In the genomic region with DNA sequence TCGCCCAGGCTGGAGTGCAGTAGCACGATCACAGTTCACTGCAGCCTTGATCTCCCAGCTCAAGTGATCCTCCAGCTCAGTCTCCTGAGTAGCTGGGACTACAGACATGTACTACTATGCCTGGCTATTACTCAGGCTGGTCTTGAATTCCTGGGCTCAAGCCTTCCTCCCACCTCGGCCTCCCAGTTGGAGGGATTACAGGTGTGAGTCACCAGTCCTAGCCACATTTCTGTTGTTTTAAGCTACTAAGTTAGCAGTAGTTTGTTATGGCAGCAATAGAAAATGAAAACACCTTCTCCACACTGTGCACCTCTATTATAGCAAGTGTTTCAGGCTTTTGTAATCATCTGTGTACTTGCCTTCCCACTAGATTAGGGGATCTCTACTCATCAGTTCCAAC, we compare ENCODE assay signal across 21 cellular contexts.
DNase-seq lines count a peak whose midpoint lies in the region; TF ChIP-seq lines count a peak whose summit lies in the region.
"Had no signal": no experiment of that assay in that cellular context is flagged by ENCODE, and none has a peak within 500 bp of the region (broad histone marks: within the 10 kb centered on the region; RNA-seq: fewer than 3 reads in every experiment).

No MANE protein-coding gene starts in this region.

- TF ChIP-seq CTCF in mammary epithelial cell (conservative IDR thresholded peaks at IDR 0.05 in 1 of 2, IDR thresholded peaks at IDR 0.05 in 1 of 2; ENCODE audit: extremely low read depth in 1 of 2, insufficient read depth in 1 of 2, low read depth in 1 of 2, low read length in 2 of 2) (no peak), left ventricle myocardium inferior (IDR thresholded peaks at IDR 0.05; ENCODE audit: borderline replicate concordance) (no peak)

- H3K9me3 ChIP-seq in mammary epithelial cell (replicated peaks; ENCODE audit: insufficient read depth, low read length), result no peaks in the 10 kb centered on the region
- peaks cover 5% of the 10 kb centered on the region for H3K9me3 ChIP-seq in left ventricle myocardium inferior (replicated peaks)
- H3K9me3 ChIP-seq: adrenal gland had no signal

- H3K4me1 Mint-ChIP-seq in activated naive CD4-positive, alpha-beta T cell treated with anti-CD3 and anti-CD28 coated beads, Interleukin-2, amount 10 ng/mL, durations not matched to agents 7 days and 5 days, result no peaks in the 10 kb centered on the region
- H3K4me1 Mint-ChIP-seq: naive thymus-derived CD4-positive, alpha-beta T cell had no signal

- H3K27me3 Mint-ChIP-seq in activated naive CD4-positive, alpha-beta T cell treated with anti-CD3 and anti-CD28 coated beads, Interleukin-2, amount 10 ng/mL, durations not matched to agents 7 days and 5 days, result no peaks in the 10 kb centered on the region
- H3K27me3 Mint-ChIP-seq: naive thymus-derived CD4-positive, alpha-beta T cell had no signal

- H3K27ac ChIP-seq in mammary epithelial cell (ENCODE audit: insufficient read depth, low read depth, low read length) (no peak overlapping the region), left ventricle myocardium inferior (replicated peaks) (no peak overlapping the region)
- H3K27ac ChIP-seq: adrenal gland, HL-60, KMS-11, skin epidermis, WERI-Rb-1 had no signal

- intact Hi-C loops in mammary epithelial cell (cut with micrococcal nuclease) (no loop called here), left ventricle myocardium inferior (cut with micrococcal nuclease) (no loop called here)

- no peak overlapping the region for H3K9ac ChIP-seq in mammary epithelial cell (ENCODE audit: insufficient read depth, low read length)
- H3K9ac ChIP-seq: KMS-11 had no signal

- no TSS peak for BruUV-seq in mammary epithelial cell (replicated peaks; lab: Mats Ljungman, UMichigan)

- H3K9me3 Mint-ChIP-seq in activated naive CD4-positive, alpha-beta T cell treated with anti-CD3 and anti-CD28 coated beads, Interleukin-2, amount 10 ng/mL, durations not matched to agents 7 days and 5 days, result no peaks in the 10 kb centered on the region
- H3K9me3 Mint-ChIP-seq: activated T-helper 1 cell treated with anti-CD3 and anti-CD28 coated beads, Interleukin-12 subunit alpha, Interleukin-12 subunit beta, Interleukin-2, Interleukin-4 antibody, amounts not matched to agents 30 ng/mL and 10 ng/mL and 1 ng/mL, durations not matched to agents 14 hours and 24 hours and 36 hours had no signal

- no peaks in the 10 kb centered on the region for H3K36me3 ChIP-seq in mammary epithelial cell (ENCODE audit: insufficient read depth, low read length)
- H3K36me3 ChIP-seq in left ventricle myocardium inferior, result no peaks in the 10 kb centered on the region
- H3K36me3 ChIP-seq: adrenal gland, WERI-Rb-1 had no signal

- no peak overlapping the region for H3K4me3 Mint-ChIP-seq in activated naive CD4-positive, alpha-beta T cell treated with anti-CD3 and anti-CD28 coated beads, Interleukin-2, amount 10 ng/mL, durations not matched to agents 7 days and 5 days
- H3K4me3 Mint-ChIP-seq: activated T-helper 1 cell treated with anti-CD3 and anti-CD28 coated beads, Interleukin-12 subunit alpha, Interleukin-12 subunit beta, Interleukin-2, Interleukin-4 antibody, amounts not matched to agents 30 ng/mL and 10 ng/mL and 1 ng/mL, durations not matched to agents 14 hours and 24 hours and 36 hours; naive thymus-derived CD4-positive, alpha-beta T cell had no signal

- H3K36me3 Mint-ChIP-seq in activated naive CD4-positive, alpha-beta T cell treated with anti-CD3 and anti-CD28 coated beads, Interleukin-2, amount 10 ng/mL, durations not matched to agents 7 days and 5 days, result no peaks in the 10 kb centered on the region
- H3K36me3 Mint-ChIP-seq: naive thymus-derived CD4-positive, alpha-beta T cell had no signal

- CTCF ChIA-PET in mammary epithelial cell (lab: Charles Lee; ENCODE audit: low non-redundant PET), result no interaction called here
- CTCF ChIA-PET in activated naive CD4-positive, alpha-beta T cell treated with anti-CD3 and anti-CD28 coated beads, Interleukin-2, amount 10 ng/mL, durations not matched to agents 7 days and 5 days (lab: Charles Lee), result no interaction called here

- H3K79me2 ChIP-seq in mammary epithelial cell (ENCODE audit: insufficient read depth, low read length), result no peaks in the 10 kb centered on the region

- DNase-seq in ELR (ENCODE audit: low read depth) (peak; percentile 91), M059J (ENCODE audit: low read depth) (peak; percentile 98), mammary epithelial cell (peak; percentile 87), kidney glomerular epithelial cell (lab: John Stamatoyannopoulos, UW) (peak; percentile 43), HuH-7 (ENCODE audit: low spot score) (no peak), left ventricle myocardium inferior (no peak)
- no peak for DNase-seq in activated naive CD4-positive, alpha-beta T cell treated with anti-CD3 and anti-CD28 coated beads, Interleukin-2, amount 10 ng/mL, durations not matched to agents 7 days and 5 days
- no peak for DNase-seq in effector CD4-positive, alpha-beta T cell
- DNase-seq: activated CD8-positive, alpha-beta memory T cell treated with anti-CD3 and anti-CD28 coated beads for 24 hours; adrenal gland; GDM1; naive thymus-derived CD4-positive, alpha-beta T cell; NCI-H2171; stimulated activated CD4-positive, alpha-beta T cell treated with anti-CD3 and anti-CD28 coated beads, Interleukin-4, amount 100 ng/mL, for 4 hours; stimulated activated CD8-positive, alpha-beta memory T cell treated with anti-CD3 and anti-CD28 coated beads, Interleukin-4, amount 100 ng/mL, for 48 hours had no signal

- no peak overlapping the region for H3K4me3 ChIP-seq in mammary epithelial cell (replicated peaks in 1 of 3; ENCODE audit: insufficient read depth in 1 of 3, low read depth in 2 of 3, low read length in 3 of 3)
- no peak overlapping the region for H3K4me3 ChIP-seq in left ventricle myocardium inferior
- H3K4me3 ChIP-seq: adrenal gland, lung, skin epidermis had no signal

- H3K27me3 ChIP-seq in mammary epithelial cell (ENCODE audit: insufficient read depth, low read length) (no peaks in the 10 kb centered on the region), left ventricle myocardium inferior (ENCODE audit: low read depth) (no peaks in the 10 kb centered on the region)
- H3K27me3 ChIP-seq: adrenal gland had no signal

- H2AFZ ChIP-seq in mammary epithelial cell (ENCODE audit: low read depth, low read length), result no peak overlapping the region

- no peak overlapping the region for H3K27ac Mint-ChIP-seq in activated naive CD4-positive, alpha-beta T cell treated with anti-CD3 and anti-CD28 coated beads, Interleukin-2, amount 10 ng/mL, durations not matched to agents 7 days and 5 days
- H3K27ac Mint-ChIP-seq: activated T-helper 1 cell treated with anti-CD3 and anti-CD28 coated beads, Interleukin-12 subunit alpha, Interleukin-12 subunit beta, Interleukin-2, Interleukin-4 antibody, amounts not matched to agents 30 ng/mL and 10 ng/mL and 1 ng/mL, durations not matched to agents 14 hours and 24 hours and 36 hours; naive thymus-derived CD4-positive, alpha-beta T cell had no signal

- H3K4me1 ChIP-seq in mammary epithelial cell (ENCODE audit: insufficient read depth, low read length), result peaks cover 33% of the 10 kb centered on the region
- H3K4me1 ChIP-seq in left ventricle myocardium inferior, result no peaks in the 10 kb centered on the region
- H3K4me1 ChIP-seq: adrenal gland had no signal

- dilution Hi-C loops in mammary epithelial cell (cut with HindIII; ENCODE audit: low sequenced_read_pairs), result no loop called here

- in situ Hi-C loops in mammary epithelial cell (cut with MboI; ENCODE audit: low sequenced_read_pairs in 2 of 2), result no loop called here

- WGBS in mammary epithelial cell (ENCODE audit: low coverage, missing lambda C conversion rate), result 0% methylated on average over 1 of the region's 3 CpGs

- H3K4me2 ChIP-seq in mammary epithelial cell (ENCODE audit: insufficient read depth, low read depth, low read length), result no peak overlapping the region
- H3K4me2 ChIP-seq: KMS-11 had no signal

- no peaks in the 10 kb centered on the region for H4K20me1 ChIP-seq in mammary epithelial cell (ENCODE audit: insufficient read depth, low read length)

Comparison
In these comparisons a context has a peak if more than half of its experiments do, and no peak if none do; other contexts are left out.
1. DNase-seq: peak in ELR (single experiment), M059J (single experiment), mammary epithelial cell (single experiment) and kidney glomerular epithelial cell (single experiment); none in HuH-7 (single experiment), left ventricle myocardium inferior (single experiment), activated naive CD4-positive, alpha-beta T cell treated with anti-CD3 and anti-CD28 coated beads, Interleukin-2, amount 10 ng/mL, durations not matched to agents 7 days and 5 days (single experiment) and effector CD4-positive, alpha-beta T cell (single experiment).